Comparison of ENCODE assay signal across 22 cellular contexts in genomic region chr11:16917941-16918340, GRCh38.
DNase-seq lines count a peak whose midpoint lies in the region; ATAC-seq, FAIRE-seq and TF ChIP-seq lines count a peak whose summit lies in the region.
"Had no signal": no experiment of that assay in that cellular context is flagged by ENCODE, and none has a peak within 500 bp of the region (broad histone marks: within the 10 kb centered on the region; RNA-seq: fewer than 3 reads in every experiment).

No MANE protein-coding gene starts in this region.

- H3K27me3 Mint-ChIP-seq in CD14-positive monocyte (ENCODE audit: low read depth in 3 of 3) (peaks cover 10 to 14% (median 11%) of the 10 kb centered on the region in 3 donors), glutamatergic neuron (ENCODE audit: unreplicated experiment) (peaks cover 8% of the 10 kb centered on the region)
- H3K27me3 Mint-ChIP-seq: progenitor cell of endocrine pancreas had no signal

- H4K8ac ChIP-seq in trophoblast cell (ENCODE audit: low read depth, low read length), result no peak overlapping the region

- peak overlapping the region; percentile 32 for H3K18ac ChIP-seq in trophoblast cell (ENCODE audit: low read length)

- no peak overlapping the region for H3K27ac Mint-ChIP-seq in CD14-positive monocyte
- no peak overlapping the region for H3K27ac Mint-ChIP-seq in activated naive CD4-positive, alpha-beta T cell treated with anti-CD3 and anti-CD28 coated beads, Interleukin-2, amount 50 U/mL, for 72 hours
- H3K27ac Mint-ChIP-seq in glutamatergic neuron (ENCODE audit: unreplicated experiment), result no peak overlapping the region
- H3K27ac Mint-ChIP-seq: activated T-cell treated with anti-CD3 and anti-CD28 coated beads, Interleukin-2, amount 50 U/mL, for 24 hours; natural killer cell; progenitor cell of endocrine pancreas had no signal

- H2AK5ac ChIP-seq in trophoblast cell (ENCODE audit: low read length), result no peak overlapping the region

- H2AFZ ChIP-seq in trophoblast cell (ENCODE audit: insufficient read depth, low read length, poor library complexity), result no peak overlapping the region

- no peak overlapping the region for H3K23ac ChIP-seq in trophoblast cell (ENCODE audit: low read length)

- no peak overlapping the region for H2BK5ac ChIP-seq in trophoblast cell (ENCODE audit: low read depth, low read length, poor library complexity)

- no peak overlapping the region for H4K12ac ChIP-seq in trophoblast cell (ENCODE audit: low read depth, low read length)

- DNase-seq in DMS53 treated with DMSO at 0.1 percent for 48 hours (lab: John Stamatoyannopoulos, UW; ENCODE audit: unreplicated experiment) (peak; percentile 76), trophoblast cell (peak; percentile 25 to 40), HTR-8/SVneo (ENCODE audit: insufficient read length, low spot score) (no peak), CD14-positive monocyte (ENCODE audit: low spot score) (no peak), glutamatergic neuron (no peak)
- DNase-seq in activated naive CD4-positive, alpha-beta T cell treated with anti-CD3 and anti-CD28 coated beads, Interleukin-2, amount 50 U/mL, for 72 hours (ENCODE audit: low spot score in 2 of 2), result no peak
- DNase-seq: ACHN; activated CD4-positive, alpha-beta T cell treated with anti-CD3 and anti-CD28 coated beads for 1 hour; activated CD8-positive, alpha-beta memory T cell treated with anti-CD3 and anti-CD28 coated beads for 24 hours; activated naive CD4-positive, alpha-beta T cell; activated T-cell treated with anti-CD3 and anti-CD28 coated beads, Interleukin-2, amount 50 U/mL, for 24 hours; amniotic stem cell; cerebellar nuclear complex; DMS 273 treated with DMSO at 0.1 percent for 48 hours; natural killer cell; NCI-H1694 treated with DMSO at 0.1 percent for 48 hours; NCI-H2227 treated with DMSO at 0.1 percent for 48 hours; OCI-M1 had no signal

- H3K4me1 ChIP-seq in esophagus (ENCODE audit: control insufficient read depth in 2 of 2, insufficient read depth in 2 of 2, low read length in 1 of 2) (peaks cover 0 to 6% of the 10 kb centered on the region in 2 donors), trophoblast cell (ENCODE audit: control insufficient read depth in 1 of 2, insufficient read depth in 2 of 2, low read length in 2 of 2) (peaks cover 11 to 20% of the 10 kb centered on the region in 2 experiments)

- ATAC-seq in activated naive CD4-positive, alpha-beta T cell treated with anti-CD3 and anti-CD28 coated beads, Interleukin-2, amount 50 U/mL, for 72 hours, result no peak
- ATAC-seq: natural killer cell had no signal

- H3K4me3 Mint-ChIP-seq in CD14-positive monocyte (no peak overlapping the region), glutamatergic neuron (ENCODE audit: unreplicated experiment) (no peak overlapping the region)
- H3K4me3 Mint-ChIP-seq: activated T-cell treated with anti-CD3 and anti-CD28 coated beads, Interleukin-2, amount 50 U/mL, for 24 hours; natural killer cell had no signal

- WGBS in esophagus, 2 donors, result 81% methylated on average over 4 of the region's 4 CpGs
- no CpG with 5 or more reads among the region's 4 CpGs for whole genome bisulfite sequencing in trophoblast cell (ENCODE audit: extremely low coverage, insufficient coverage, insufficient read length)

- FAIRE-seq in HTR-8/SVneo (lab: Jason Lieb, UNC), result no peak

- H4K91ac ChIP-seq in trophoblast cell (ENCODE audit: low read depth, low read length), result no peak overlapping the region

- H3K79me2 ChIP-seq in trophoblast cell (ENCODE audit: control insufficient read depth, insufficient read depth, low read length, poor library complexity), result peaks cover 9% of the 10 kb centered on the region

- no peaks in the 10 kb centered on the region for H3K27me3 ChIP-seq in esophagus (ENCODE audit: control insufficient read depth in 1 of 2, insufficient read depth in 2 of 2, low read length in 2 of 2)
- H3K27me3 ChIP-seq in trophoblast cell (ENCODE audit: insufficient read depth, low read length), result no peaks in the 10 kb centered on the region
- H3K27me3 ChIP-seq: vagina had no signal

- TF ChIP-seq CTCF in VCaP (conservative IDR thresholded peaks at IDR 0.05) (no peak), CD14-positive monocyte (IDR thresholded peaks at IDR 0.05) (no peak), glutamatergic neuron (IDR thresholded peaks at IDR 0.05; ENCODE audit: partially characterized antibody, unreplicated experiment) (no peak)

- H3K9me3 Mint-ChIP-seq in CD14-positive monocyte (no peaks in the 10 kb centered on the region), glutamatergic neuron (ENCODE audit: unreplicated experiment) (peaks cover 5% of the 10 kb centered on the region)
- H3K9me3 Mint-ChIP-seq in activated naive CD4-positive, alpha-beta T cell treated with anti-CD3 and anti-CD28 coated beads, Interleukin-2, amount 50 U/mL, for 72 hours, result no peaks in the 10 kb centered on the region
- H3K9me3 Mint-ChIP-seq: activated T-cell treated with anti-CD3 and anti-CD28 coated beads, Interleukin-2, amount 50 U/mL, for 24 hours; natural killer cell had no signal

- H3K27ac ChIP-seq in VCaP (peak overlapping the region; percentile 94), esophagus (ENCODE audit: low read depth in 2 of 2, low read length in 1 of 2) (peak overlapping the region; percentile 85 to 86), trophoblast cell (ENCODE audit: low read depth, low read length) (no peak overlapping the region)
- H3K27ac ChIP-seq: vagina had no signal

- no peak overlapping the region for H3K4me3 ChIP-seq in esophagus (ENCODE audit: low read depth in 1 of 2, low read length in 2 of 2)
- no peak overlapping the region for H3K4me3 ChIP-seq in trophoblast cell (ENCODE audit: low read depth, low read length)
- H3K4me3 ChIP-seq: vagina had no signal

- H3K14ac ChIP-seq in trophoblast cell (ENCODE audit: low read length), result no peak overlapping the region

- H3K4me2 ChIP-seq in trophoblast cell (ENCODE audit: low read length), result no peak overlapping the region

- H3K36me3 ChIP-seq in esophagus (ENCODE audit: control insufficient read depth in 2 of 2, insufficient read depth in 2 of 2, low read length in 1 of 2) (no peaks in the 10 kb centered on the region), trophoblast cell (ENCODE audit: control insufficient read depth in 1 of 2, insufficient read depth in 2 of 2, low read length in 2 of 2) (peaks cover 5 to 11% of the 10 kb centered on the region in 2 experiments)
- H3K36me3 ChIP-seq: vagina had no signal

- no peak overlapping the region for H2BK120ac ChIP-seq in trophoblast cell (ENCODE audit: insufficient read depth, low read length, poor library complexity)

- intact Hi-C loops in CD14-positive monocyte (cut with micrococcal nuclease), result no loop called here

- H3K4me1 Mint-ChIP-seq in CD14-positive monocyte (no peaks in the 10 kb centered on the region), glutamatergic neuron (ENCODE audit: low read depth, unreplicated experiment) (peaks cover 18% of the 10 kb centered on the region)
- H3K4me1 Mint-ChIP-seq: natural killer cell had no signal

- no peaks in the 10 kb centered on the region for H3K9me3 ChIP-seq in esophagus (ENCODE audit: control insufficient read depth in 2 of 2, insufficient read depth in 1 of 2, low read depth in 1 of 2, low read length in 1 of 2)
- no peaks in the 10 kb centered on the region for H3K9me3 ChIP-seq in trophoblast cell (ENCODE audit: insufficient read depth, low read depth, low read length)
- H3K9me3 ChIP-seq: vagina had no signal

- H3K36me3 Mint-ChIP-seq in CD14-positive monocyte, result no peaks in the 10 kb centered on the region
- peaks cover 7 to 9% of the 10 kb centered on the region in 2 donors for H3K36me3 Mint-ChIP-seq in activated naive CD4-positive, alpha-beta T cell treated with anti-CD3 and anti-CD28 coated beads, Interleukin-2, amount 50 U/mL, for 72 hours
- peaks cover 5% of the 10 kb centered on the region for H3K36me3 Mint-ChIP-seq in glutamatergic neuron (ENCODE audit: unreplicated experiment)
- H3K36me3 Mint-ChIP-seq: natural killer cell had no signal

- H3K4ac ChIP-seq in trophoblast cell (ENCODE audit: low read depth, low read length), result peak overlapping the region; percentile 73

- no peak overlapping the region for H2BK12ac ChIP-seq in trophoblast cell (ENCODE audit: low read length)

- no peak overlapping the region for H3K9ac ChIP-seq in trophoblast cell (ENCODE audit: low read length)

- H3K79me1 ChIP-seq in trophoblast cell (ENCODE audit: low read length), result peaks cover 2% of the 10 kb centered on the region

Comparison
In these comparisons a context has a peak if more than half of its experiments do, and no peak if none do; other contexts are left out.
1. DNase-seq: peak in DMS53 treated with DMSO at 0.1 percent for 48 hours (single experiment) and trophoblast cell (2 of 2); none in HTR-8/SVneo (single experiment), CD14-positive monocyte (single experiment), activated naive CD4-positive, alpha-beta T cell treated with anti-CD3 and anti-CD28 coated beads, Interleukin-2, amount 50 U/mL, for 72 hours (0 of 2) and glutamatergic neuron (single experiment).